ENCODE assay signal across 8 cellular contexts in genomic region chr3:196942915-196943277, GRCh38. TPM values are rescaled to one million over a fixed set of nuclear protein-coding genes. Genes with fewer than 3 reads are reported as not detected.
DNase-seq lines count a peak whose midpoint lies in the region; ATAC-seq and TF ChIP-seq lines count a peak whose summit lies in the region.

No MANE protein-coding gene starts in this region.

- H3K27ac Mint-ChIP-seq in activated naive CD4-positive, alpha-beta T cell treated with anti-CD3 and anti-CD28 coated beads for 36 hours: peak overlapping the region; percentile 80
- H3K27ac Mint-ChIP-seq in activated B cell treated with CpG ODN at 0.5 μM for 24 hours (peak overlapping the region; percentile 87), osteocyte (ENCODE audit: unreplicated experiment) (peak overlapping the region; percentile 84)

- H3K36me3 Mint-ChIP-seq in activated naive CD4-positive, alpha-beta T cell treated with anti-CD3 and anti-CD28 coated beads for 36 hours (ENCODE audit: low read depth): peaks cover 29% of the 10 kb centered on the region
- H3K36me3 Mint-ChIP-seq in activated B cell treated with CpG ODN at 0.5 μM for 24 hours (ENCODE audit: low read depth) (peaks cover 48% of the 10 kb centered on the region), osteocyte (ENCODE audit: unreplicated experiment) (peaks cover 16% of the 10 kb centered on the region)

- POLR2A ChIA-PET in activated B cell treated with CpG ODN at 0.5 μM for 24 hours (lab: Charles Lee): interaction anchor here (0.5 to 4.5 kb wide), 18 partner anchors 7 to 414 kb away, joined by 3 to 49 read pairs (median 5); partner anchors contain the start of genes DLG1, FBXO45, MELTF and PAK2

- H3K27me3 Mint-ChIP-seq in activated naive CD4-positive, alpha-beta T cell treated with anti-CD3 and anti-CD28 coated beads for 36 hours (ENCODE audit: low read depth): no peaks in the 10 kb centered on the region
- H3K27me3 Mint-ChIP-seq in activated B cell treated with CpG ODN at 0.5 μM for 24 hours: no peaks in the 10 kb centered on the region
- no peaks in the 10 kb centered on the region for H3K27me3 Mint-ChIP-seq in osteocyte (ENCODE audit: unreplicated experiment)

- ATAC-seq in HG03354 (IDR thresholded peaks at IDR 0.05; ENCODE audit: poor library complexity, severe bottlenecking, unreplicated experiment) (peak; percentile 18), activated B cell treated with CpG ODN at 0.5 μM for 24 hours (ENCODE audit: low read depth) (no peak)

- peak overlapping the region; percentile 91 for H3K4me3 Mint-ChIP-seq in activated naive CD4-positive, alpha-beta T cell treated with anti-CD3 and anti-CD28 coated beads for 36 hours
- H3K4me3 Mint-ChIP-seq in activated B cell treated with CpG ODN at 0.5 μM for 24 hours (peak overlapping the region; percentile 95), osteocyte (ENCODE audit: unreplicated experiment) (peak overlapping the region; percentile 92)

- no peak for TF ChIP-seq CTCF in activated B cell treated with CpG ODN at 0.5 μM for 24 hours (IDR thresholded peaks at IDR 0.05)
- TF ChIP-seq CTCF in osteocyte (IDR thresholded peaks at IDR 0.05): no peak

- peaks cover 48% of the 10 kb centered on the region for H3K4me1 Mint-ChIP-seq in activated naive CD4-positive, alpha-beta T cell treated with anti-CD3 and anti-CD28 coated beads for 36 hours (ENCODE audit: low read depth)
- H3K4me1 Mint-ChIP-seq in activated B cell treated with CpG ODN at 0.5 μM for 24 hours: peaks cover 57% of the 10 kb centered on the region
- H3K4me1 Mint-ChIP-seq in osteocyte (ENCODE audit: unreplicated experiment): peaks cover 41% of the 10 kb centered on the region

- no peaks in the 10 kb centered on the region for H3K9me3 Mint-ChIP-seq in activated naive CD4-positive, alpha-beta T cell treated with anti-CD3 and anti-CD28 coated beads for 36 hours
- no peaks in the 10 kb centered on the region for H3K9me3 Mint-ChIP-seq in activated B cell treated with CpG ODN at 0.5 μM for 24 hours
- no peaks in the 10 kb centered on the region for H3K9me3 Mint-ChIP-seq in osteocyte (ENCODE audit: unreplicated experiment)

- DNase-seq in activated naive CD4-positive, alpha-beta T cell treated with anti-CD3 and anti-CD28 coated beads for 36 hours: peak; percentile 20
- DNase-seq in activated naive CD4-positive, alpha-beta T cell treated with Interleukin-2 at 50 U/mL for 16 hours: no peak
- DNase-seq in activated B cell treated with CpG ODN at 0.5 μM for 24 hours: no peak
- peak; percentile 7 for DNase-seq in globus pallidus (ENCODE audit: low spot score)
- DNase-seq in osteocyte (ENCODE audit: extremely low spot score, unreplicated experiment): no peak
- DNase-seq in posterior vena cava (ENCODE audit: low spot score): no peak
- no peak for DNase-seq in NCI-H748 treated with DMSO at 0.1 percent for 48 hours (lab: John Stamatoyannopoulos, UW)

- intact Hi-C loops in activated naive CD4-positive, alpha-beta T cell treated with anti-CD3 and anti-CD28 coated beads for 36 hours (cut with micrococcal nuclease): loop anchor here (1.0 kb wide), 11 partner anchors 26 to 724 kb away; partner anchors contain the start of genes CEP19, FBXO45, PAK2 and PCYT1A
- intact Hi-C loops in activated B cell treated with CpG ODN at 0.5 μM for 24 hours (cut with micrococcal nuclease) (loop anchor here (1.0 to 5.0 kb wide), 10 partner anchors 11 to 511 kb away; partner anchors contain the start of genes FBXO45, PAK2, PIGZ and SENP5), posterior vena cava (cut with DNase I) (no loop called here)

- CTCF ChIA-PET in activated naive CD4-positive, alpha-beta T cell treated with anti-CD3 and anti-CD28 coated beads for 36 hours (lab: Charles Lee): interaction anchor here (0.6 to 1.6 kb wide), 3 partner anchors 25 to 76 kb away, joined by 3 to 7 read pairs (median 3); partner anchors contain the start of gene SENP5
- CTCF ChIA-PET in activated B cell treated with CpG ODN at 0.5 μM for 24 hours (lab: Charles Lee): interaction anchor here (0.6 to 1.2 kb wide), 4 partner anchors 27 to 546 kb away, joined by 3 to 6 read pairs (median 4); no protein-coding TSS in a partner anchor

RNA-seq across cellular contexts. Expression of gene NCBP2, which starts 0.6 kb away (rescaled TPM):
- 10 to 100 TPM; 91.7 to 98.3 TPM for total RNA-seq in activated naive CD4-positive, alpha-beta T cell treated with anti-CD3 and anti-CD28 coated beads for 36 hours
- total RNA-seq in activated B cell treated with CpG ODN at 0.5 μM for 24 hours: 77.8 and 85.1 TPM in 2 replicates
- 59.5 and 66.1 TPM in 2 replicates for total RNA-seq in osteocyte
- total RNA-seq in posterior vena cava: 10 to 100 TPM; 42.8 to 44.6 TPM

RNA-seq across cellular contexts. Expression of gene PIGZ, which starts 25.7 kb away (rescaled TPM):
- under 1 TPM; 0.12 to 0.26 TPM for total RNA-seq in activated naive CD4-positive, alpha-beta T cell treated with anti-CD3 and anti-CD28 coated beads for 36 hours
- 1.8 and 2.0 TPM in 2 replicates for total RNA-seq in activated B cell treated with CpG ODN at 0.5 μM for 24 hours
- total RNA-seq in osteocyte: 7.9 and 9.5 TPM in 2 replicates
- total RNA-seq in posterior vena cava: 1 to 10 TPM; 3.4 to 6.4 TPM

Comparison
In these comparisons a context has a peak if more than half of its experiments do, and no peak if none do; other contexts are left out.
1. DNase-seq: peak in activated naive CD4-positive, alpha-beta T cell treated with anti-CD3 and anti-CD28 coated beads for 36 hours (single experiment) and globus pallidus (single experiment); none in activated naive CD4-positive, alpha-beta T cell treated with Interleukin-2 at 50 U/mL for 16 hours (single experiment), activated B cell treated with CpG ODN at 0.5 μM for 24 hours (single experiment), osteocyte (single experiment), posterior vena cava (single experiment) and NCI-H748 treated with DMSO at 0.1 percent for 48 hours (single experiment).
2. intact Hi-C loops: an anchor here in activated naive CD4-positive, alpha-beta T cell treated with anti-CD3 and anti-CD28 coated beads for 36 hours (1.0 kb wide) and activated B cell treated with CpG ODN at 0.5 μM for 24 hours (1.0 to 5.0 kb wide); none called in posterior vena cava.
3. Peak in every context shown above with its lines, with median percentiles within 50 percentile points of each other: H3K27ac Mint-ChIP-seq and H3K4me3 Mint-ChIP-seq.